36 cellular contexts compared by ENCODE assay signal in genomic region chr14:98962118-98962517, GRCh38.
"Had no signal": no experiment of that assay in that cellular context is flagged by ENCODE, and none has a peak within 500 bp of the region (broad histone marks: within the 10 kb centered on the region; RNA-seq: fewer than 3 reads in every experiment).

No MANE protein-coding gene starts in this region.

- H3K4me3 Mint-ChIP-seq: activated B cell treated with CpG ODN at 0.5 μM for 24 hours; activated CD4-positive, alpha-beta memory T cell treated with anti-CD3 and anti-CD28 coated beads for 36 hours; activated naive CD8-positive, alpha-beta T cell treated with anti-CD3 and anti-CD28 coated beads for 36 hours; activated T-cell treated with anti-CD3 and anti-CD28 coated beads, Interleukin-2, amount 50 U/mL, for 4 hours; activated T-helper 1 cell treated with anti-CD3 and anti-CD28 coated beads, Interleukin-12 subunit alpha, Interleukin-12 subunit beta, Interleukin-2, Interleukin-4 antibody, amounts not matched to agents 30 ng/mL and 10 ng/mL and 1 ng/mL, durations not matched to agents 14 hours and 24 hours and 36 hours; central memory CD8-positive, alpha-beta T cell had no signal

- H3K4me3 ChIP-seq: cardiac muscle cell, K562, Peyer's patch, SJSA1 had no signal

- H3K9me3 Mint-ChIP-seq: activated B cell treated with CpG ODN at 0.5 μM for 24 hours; activated CD4-positive, alpha-beta memory T cell treated with anti-CD3 and anti-CD28 coated beads for 36 hours; activated naive CD8-positive, alpha-beta T cell treated with anti-CD3 and anti-CD28 coated beads for 36 hours; activated T-cell treated with anti-CD3 and anti-CD28 coated beads, Interleukin-2, amount 50 U/mL, for 4 hours; activated T-helper 1 cell treated with anti-CD3 and anti-CD28 coated beads, Interleukin-12 subunit alpha, Interleukin-12 subunit beta, Interleukin-2, Interleukin-4 antibody, amounts not matched to agents 30 ng/mL and 10 ng/mL and 1 ng/mL, durations not matched to agents 14 hours and 24 hours and 36 hours; central memory CD8-positive, alpha-beta T cell; T-cell had no signal

- H3K27ac Mint-ChIP-seq: activated B cell treated with CpG ODN at 0.5 μM for 24 hours; activated CD4-positive, alpha-beta memory T cell treated with anti-CD3 and anti-CD28 coated beads for 36 hours; activated naive CD8-positive, alpha-beta T cell treated with anti-CD3 and anti-CD28 coated beads for 36 hours; activated T-helper 1 cell treated with anti-CD3 and anti-CD28 coated beads, Interleukin-12 subunit alpha, Interleukin-12 subunit beta, Interleukin-2, Interleukin-4 antibody, amounts not matched to agents 30 ng/mL and 10 ng/mL and 1 ng/mL, durations not matched to agents 14 hours and 24 hours and 36 hours had no signal

- H3K36me3 ChIP-seq: brain microvascular endothelial cell, cardiac muscle cell, Peyer's patch, SJSA1 had no signal

- H3K9me3 ChIP-seq: Peyer's patch, SJSA1, SK-N-SH had no signal

- H3K36me3 Mint-ChIP-seq: activated CD4-positive, alpha-beta memory T cell treated with anti-CD3 and anti-CD28 coated beads for 36 hours; activated naive CD8-positive, alpha-beta T cell treated with anti-CD3 and anti-CD28 coated beads for 36 hours; T-cell had no signal

- H3K27ac ChIP-seq: brain microvascular endothelial cell, cardiac muscle cell, Peyer's patch, SJSA1, VCaP had no signal

- H3K4me1 ChIP-seq: Peyer's patch, SJSA1 had no signal

- DNase-seq: activated B cell treated with CpG ODN at 0.5 μM for 24 hours; activated CD4-positive, alpha-beta memory T cell treated with anti-CD3 and anti-CD28 coated beads for 36 hours; activated CD4-positive, alpha-beta T cell treated with anti-CD3 and anti-CD28 coated beads for 4 hours; activated CD4-positive, alpha-beta T cell treated with anti-CD3 and anti-CD28 coated beads, Interleukin-2, amount 50 U/mL, for 1 hour; activated CD4-positive, CD25-positive, alpha-beta regulatory T cell treated with anti-CD3 and anti-CD28 coated beads, Interleukin-2, amount 50 U/mL, for 72 hours; activated effector memory CD4-positive, alpha-beta T cell treated with anti-CD3 and anti-CD28 coated beads, Interleukin-2, amount 50 U/mL, for 16 hours; activated naive CD4-positive, alpha-beta T cell; activated naive CD4-positive, alpha-beta T cell treated with anti-CD3 and anti-CD28 coated beads, Interleukin-2, amount 50 U/mL, for 16 hours; activated naive CD8-positive, alpha-beta T cell treated with anti-CD3 and anti-CD28 coated beads for 36 hours; activated T-cell treated with anti-CD3 and anti-CD28 coated beads for 4 hours; activated T-cell treated with anti-CD3 and anti-CD28 coated beads, Interleukin-2, amount 50 U/mL, for 4 hours; amniotic stem cell; aorta; brain microvascular endothelial cell; NCI-H1048; NCI-H1105 treated with DMSO at 0.1 percent for 48 hours; NCI-H1436; NCI-H1694 treated with DMSO at 0.1 percent for 48 hours; NCI-H2029; NCI-H345; NCI-H524 treated with DMSO at 0.1 percent for 48 hours; NK-92 treated with Interleukin-12 subunit alpha and Interleukin-12 subunit beta, amount 100 ng/mL, for 24 hours; PC-3; Peyer's patch; RPMI8226; SHP77 treated with DMSO at 0.1 percent for 48 hours; SK-N-SH; T-cell; T-helper 2 cell; T-helper 9 cell had no signal

- H3K27me3 Mint-ChIP-seq: activated B cell treated with CpG ODN at 0.5 μM for 24 hours; activated CD4-positive, alpha-beta memory T cell treated with anti-CD3 and anti-CD28 coated beads for 36 hours; activated naive CD8-positive, alpha-beta T cell treated with anti-CD3 and anti-CD28 coated beads for 36 hours; central memory CD8-positive, alpha-beta T cell; T-cell had no signal

- H3K4me1 Mint-ChIP-seq: activated B cell treated with CpG ODN at 0.5 μM for 24 hours had no signal

- H3K27me3 ChIP-seq: brain microvascular endothelial cell, cardiac muscle cell, Peyer's patch, SJSA1 had no signal

- ATAC-seq: activated T-cell treated with anti-CD3 and anti-CD28 coated beads, Interleukin-2, amount 50 U/mL, for 4 hours; K562; PC-3; T-cell had no signal
